ENCODE assay signal across 1 cellular context in genomic region chr10:118423800-118424479, GRCh38.
TF ChIP-seq lines count a peak whose summit lies in the region.

No MANE protein-coding gene starts in this region.

TF ChIP-seq in HEK293, 187 proteins besides CTCF, POLR2A, EP300 and RAD21 (continued from another document and continues in another):
- TF ChIP-seq PRDM2 (tag by site-specific recombination; IDR thresholded peaks at IDR 0.05; ENCODE audit: borderline replicate concordance) (no peak), ZNF335 (tag by site-specific recombination; conservative IDR thresholded peaks at IDR 0.05) (peak; percentile 20; the same call in 1 of the 2 replicates), ZNF2 (tag by site-specific recombination; IDR thresholded peaks at IDR 0.05) (0 out of 2 replicates have a peak, but pooled peaks have one; percentile 27), ZNF785 (tag by site-specific recombination; IDR thresholded peaks at IDR 0.05) (no peak), TCF7L2 (IDR thresholded peaks at IDR 0.05; ENCODE audit: borderline replicate concordance, low read depth, low read length) (peak; percentile 100), ZNF660 (tag by site-specific recombination; IDR thresholded peaks at IDR 0.05) (peak; percentile 58), PATZ1 (tag by site-specific recombination; IDR thresholded peaks at IDR 0.05) (no peak), HOXA7 (CRISPR knock-in tag; IDR thresholded peaks at IDR 0.05; ENCODE audit: borderline replicate concordance) (no peak), ZNF426 (tag by site-specific recombination; IDR thresholded peaks at IDR 0.05) (no peak), IKZF3 (tag by site-specific recombination; IDR thresholded peaks at IDR 0.05) (no peak), ZNF704 (tag by site-specific recombination; IDR thresholded peaks at IDR 0.05) (no peak), ZNF558 (tag by site-specific recombination; IDR thresholded peaks at IDR 0.05) (no peak), ZSCAN30 (tag by site-specific recombination; IDR thresholded peaks at IDR 0.05) (no peak), ZNF837 (tag by site-specific recombination; IDR thresholded peaks at IDR 0.05) (no peak), ZNF350 (tag by site-specific recombination; IDR thresholded peaks at IDR 0.05) (no peak), SCRT1 (tag by site-specific recombination; IDR thresholded peaks at IDR 0.05; ENCODE audit: borderline replicate concordance) (no peak), ZNF623 (tag by site-specific recombination; IDR thresholded peaks at IDR 0.05) (no peak), BCL11A (tag by site-specific recombination; IDR thresholded peaks at IDR 0.05; ENCODE audit: low read depth) (no peak), ZNF391 (tag by site-specific recombination; IDR thresholded peaks at IDR 0.05; ENCODE audit: borderline replicate concordance, low read depth) (no peak), ZFP3 (tag by site-specific recombination; IDR thresholded peaks at IDR 0.05; ENCODE audit: low read depth) (0 out of 2 replicates have a peak, but pooled peaks have one; percentile 37), BCL11B (tag by site-specific recombination; IDR thresholded peaks at IDR 0.05; ENCODE audit: low read depth) (no peak), ZNF311 (tag by site-specific recombination; IDR thresholded peaks at IDR 0.05; ENCODE audit: borderline replicate concordance) (no peak), ZNF843 (tag by site-specific recombination; IDR thresholded peaks at IDR 0.05) (no peak), ZNF18 (tag by site-specific recombination; IDR thresholded peaks at IDR 0.05) (no peak), TRIM28 (IDR thresholded peaks at IDR 0.05; ENCODE audit: borderline replicate concordance, low read length) (no peak), ZNF16 (tag by site-specific recombination; IDR thresholded peaks at IDR 0.05; ENCODE audit: low read depth) (no peak), ZNF626 (tag by site-specific recombination; IDR thresholded peaks at IDR 0.05) (no peak), ZBTB20 (tag by site-specific recombination; IDR thresholded peaks at IDR 0.05) (no peak), ZFP69B (tag by site-specific recombination; IDR thresholded peaks at IDR 0.05) (0 out of 2 replicates have a peak, but pooled peaks have one; percentile 18), ZNF19 (tag by site-specific recombination; IDR thresholded peaks at IDR 0.05; ENCODE audit: low read depth) (no peak), ZBTB8A (tag by site-specific recombination; IDR thresholded peaks at IDR 0.05) (peak; percentile 53; the same call in 1 of the 2 replicates), ZNF560 (tag by site-specific recombination; IDR thresholded peaks at IDR 0.05; ENCODE audit: borderline replicate concordance) (no peak), ZNF501 (tag by site-specific recombination; IDR thresholded peaks at IDR 0.05) (no peak), ZNF530 (tag by site-specific recombination; IDR thresholded peaks at IDR 0.05; ENCODE audit: low read depth) (no peak), ZNF302 (tag by site-specific recombination; IDR thresholded peaks at IDR 0.05; ENCODE audit: low read depth) (no peak), ZSCAN4 (tag by site-specific recombination; IDR thresholded peaks at IDR 0.05) (no peak), ZNF112 (tag by site-specific recombination; IDR thresholded peaks at IDR 0.05) (no peak), ZNF148 (tag by site-specific recombination; IDR thresholded peaks at IDR 0.05; ENCODE audit: borderline replicate concordance) (no peak), ZNF629 (tag by site-specific recombination; IDR thresholded peaks at IDR 0.05) (no peak), GLIS2 (tag by site-specific recombination; IDR thresholded peaks at IDR 0.05) (no peak), SP2 (tag by site-specific recombination; IDR thresholded peaks at IDR 0.05) (no peak), ZBTB49 (tag by site-specific recombination; IDR thresholded peaks at IDR 0.05; ENCODE audit: low read depth) (no peak), REPIN1 (tag by site-specific recombination; IDR thresholded peaks at IDR 0.05; ENCODE audit: low read depth) (no peak), ZNF768 (tag by site-specific recombination; IDR thresholded peaks at IDR 0.05) (0 out of 2 replicates have a peak, but pooled peaks have one; percentile 2), ZNF341 (tag by site-specific recombination; IDR thresholded peaks at IDR 0.05; ENCODE audit: low read depth) (no peak), ZNF133 (tag by site-specific recombination; IDR thresholded peaks at IDR 0.05) (no peak), ZNF549 (tag by site-specific recombination; IDR thresholded peaks at IDR 0.05) (no peak), ZBTB21 (tag by site-specific recombination; IDR thresholded peaks at IDR 0.05) (no peak), YY2 (tag by site-specific recombination; IDR thresholded peaks at IDR 0.05) (no peak), KLF1 (tag by site-specific recombination; IDR thresholded peaks at IDR 0.05) (no peak), ZNF621 (tag by site-specific recombination; IDR thresholded peaks at IDR 0.05) (no peak), ZNF23 (tag by site-specific recombination; IDR thresholded peaks at IDR 0.05; ENCODE audit: borderline replicate concordance) (no peak)
